2 cellular contexts compared by ENCODE assay signal in genomic region chr21:43778469-43779335, GRCh38.
TF ChIP-seq lines count a peak whose summit lies in the region.

No MANE protein-coding gene starts in this region.

TF ChIP-seq in WTC11, 78 proteins besides CTCF, POLR2A, EP300 and RAD21:
- TF ChIP-seq ATF1 (CRISPR knock-in tag; IDR thresholded peaks at IDR 0.05) (no peak), ZNF416 (CRISPR knock-in tag; IDR thresholded peaks at IDR 0.05) (no peak), ZMAT4 (CRISPR knock-in tag; IDR thresholded peaks at IDR 0.05) (no peak), ZBTB43 (CRISPR knock-in tag; IDR thresholded peaks at IDR 0.05) (no peak), ZNF263 (CRISPR knock-in tag; IDR thresholded peaks at IDR 0.05; ENCODE audit: low read depth) (no peak), NFYB (CRISPR knock-in tag; conservative IDR thresholded peaks at IDR 0.05; ENCODE audit: low read depth) (no peak), ESRRA (CRISPR knock-in tag; IDR thresholded peaks at IDR 0.05; ENCODE audit: borderline replicate concordance) (no peak), SMAD4 (CRISPR knock-in tag; IDR thresholded peaks at IDR 0.05) (no peak), IRF1 (CRISPR knock-in tag; IDR thresholded peaks at IDR 0.05) (no peak)

TF ChIP-seq in HepG2, 621 proteins besides CTCF, POLR2A, EP300 and RAD21:
- TF ChIP-seq SP4 (CRISPR knock-in tag; IDR thresholded peaks at IDR 0.05) (peak; percentile 42; the same call in 1 of the 2 replicates), ATF7 (IDR thresholded peaks at IDR 0.05) (no peak), ATF7 (CRISPR knock-in tag; IDR thresholded peaks at IDR 0.05) (0 out of 2 replicates have a peak, but pooled peaks have one; percentile 7), ZBTB38 (CRISPR knock-in tag; IDR thresholded peaks at IDR 0.05) (peak; percentile 18; the same call in 1 of the 2 replicates), FOXA3 (CRISPR knock-in tag; IDR thresholded peaks at IDR 0.05) (no peak), ZNF687 (CRISPR knock-in tag; IDR thresholded peaks at IDR 0.05) (peak; percentile 69), SAP130 (CRISPR knock-in tag; IDR thresholded peaks at IDR 0.05; ENCODE audit: low read depth) (0 out of 2 replicates have a peak, but pooled peaks have one; percentile 5), PPARG (CRISPR knock-in tag; conservative IDR thresholded peaks at IDR 0.05) (0 out of 2 replicates have a peak, but pooled peaks have one; percentile 52), RXRB (CRISPR knock-in tag; IDR thresholded peaks at IDR 0.05; ENCODE audit: borderline replicate concordance) (0 out of 2 replicates have a peak, but pooled peaks have one; percentile 9), DMAP1 (CRISPR knock-in tag; IDR thresholded peaks at IDR 0.05) (no peak), MTF1 (CRISPR knock-in tag; IDR thresholded peaks at IDR 0.05) (no peak)
